22 cellular contexts compared by ENCODE assay signal in the genomic region with DNA sequence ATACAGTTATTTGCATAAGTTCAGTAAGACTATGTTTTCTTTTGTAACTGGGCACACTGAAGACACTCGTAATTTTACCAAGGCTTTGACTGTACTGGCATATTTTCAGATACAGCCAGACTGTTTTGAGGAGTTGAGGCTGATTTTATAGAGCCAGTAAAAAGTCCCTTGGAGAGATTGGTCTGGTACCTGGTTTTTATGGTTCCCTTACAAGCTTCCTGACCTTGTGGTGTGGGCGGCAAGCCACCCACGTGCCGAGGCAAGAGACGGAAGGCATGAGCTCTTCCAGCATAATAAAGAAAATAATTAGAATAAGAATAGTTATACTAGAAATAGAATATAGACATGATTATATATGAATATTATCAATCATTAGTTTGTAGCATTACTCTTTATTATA. TPM values are rescaled to one million over a fixed set of nuclear protein-coding genes. Genes with fewer than 3 reads are reported as not detected.
"Had no signal": no experiment of that assay in that cellular context is flagged by ENCODE, and none has a peak within 500 bp of the region (broad histone marks: within the 10 kb centered on the region; RNA-seq: fewer than 3 reads in every experiment).

No MANE protein-coding gene starts in this region.

- FAIRE-seq: RCC 7860 had no signal

- ATAC-seq: activated CD8-positive, alpha-beta T cell treated with anti-CD3 and anti-CD28 coated beads for 36 hours; activated T-cell treated with anti-CD3 and anti-CD28 coated beads, Interleukin-2, amount 50 U/mL, for 72 hours; activated T-helper 17 cell treated with anti-CD3 and anti-CD28 coated beads, Interleukin-2, amount 50 U/mL, for 72 hours; Right ventricle myocardium inferior had no signal

- H3K27ac ChIP-seq: brain microvascular endothelial cell, RWPE1, WERI-Rb-1 had no signal

- H3K27me3 ChIP-seq: brain microvascular endothelial cell had no signal

- H3K36me3 ChIP-seq: brain microvascular endothelial cell, WERI-Rb-1 had no signal

- DNase-seq: activated naive CD4-positive, alpha-beta T cell; activated naive CD8-positive, alpha-beta T cell treated with anti-CD3 and anti-CD28 coated beads for 36 hours; aorta; central memory CD4-positive, alpha-beta T cell; NCI-H1436 treated with DMSO at 0.1 percent for 48 hours; NCI-H1694 treated with DMSO at 0.1 percent for 48 hours; NCI-H2029 treated with DMSO at 0.1 percent for 48 hours; NCI-H748 treated with DMSO at 0.1 percent for 48 hours; SIG-M5; T-helper 9 cell had no signal

RNA-seq across cellular contexts. Expression of gene CABP2, which starts 49.1 kb away (rescaled TPM):
- total RNA-seq: activated CD8-positive, alpha-beta memory T cell treated with anti-CD3 and anti-CD28 coated beads for 36 hours; activated CD8-positive, alpha-beta T cell treated with anti-CD3 and anti-CD28 coated beads for 36 hours; activated naive CD8-positive, alpha-beta T cell treated with anti-CD3 and anti-CD28 coated beads for 36 hours; activated T-cell treated with anti-CD3 and anti-CD28 coated beads, Interleukin-2, amount 50 U/mL, for 72 hours; activated T-helper 17 cell treated with anti-CD3 and anti-CD28 coated beads, Interleukin-2, amount 50 U/mL, for 72 hours; aorta; cerebellum; PC-3; Right ventricle myocardium inferior; SK-MEL-5 had no signal
- polyA plus RNA-seq: aorta had no signal
